8 cellular contexts compared by ENCODE assay signal in genomic region chr17:42617956-42618431, GRCh38. TPM values are rescaled to one million over a fixed set of nuclear protein-coding genes. Genes with fewer than 3 reads are reported as not detected.
DNase-seq lines count a peak whose midpoint lies in the region; ATAC-seq, FAIRE-seq and TF ChIP-seq lines count a peak whose summit lies in the region.

No MANE protein-coding gene starts in this region.

- H3K79me1 ChIP-seq in H1 (ENCODE audit: low read depth, low read length): no peaks in the 10 kb centered on the region

- no peak overlapping the region for H4K91ac ChIP-seq in H1 (replicated peaks; ENCODE audit: insufficient read length, low read length)

- H3K27ac ChIP-seq in A549 (no peak overlapping the region), H1 (ENCODE audit: low read depth, low read length) (no peak overlapping the region)

- no peak overlapping the region for H3K4ac ChIP-seq in H1 (replicated peaks; ENCODE audit: insufficient read length, low read depth, low read length)

- H3K79me2 ChIP-seq in H1 (ENCODE audit: control insufficient read depth in 1 of 2, insufficient read depth in 2 of 2, low read length in 2 of 2): no peaks in the 10 kb centered on the region

- TF ChIP-seq EP300 in A549 (IDR thresholded peaks at IDR 0.05) (no peak), H1 (IDR thresholded peaks at IDR 0.05; ENCODE audit: borderline replicate concordance in 1 of 2, low read depth in 2 of 2, low read length in 2 of 2) (no peak)

- TF ChIP-seq CTCF in A549 (IDR thresholded peaks at IDR 0.05) (no peak), H1 (IDR thresholded peaks at IDR 0.05; ENCODE audit: control extremely low read depth in 1 of 3, insufficient read depth in 1 of 3, low read depth in 1 of 3, low read length in 3 of 3) (no peak)

- H4K5ac ChIP-seq in H1 (ENCODE audit: insufficient read length, low read depth, low read length): no peak overlapping the region

- H2BK5ac ChIP-seq in H1 (ENCODE audit: low read depth, low read length): no peak overlapping the region; the same call in 1 of the 2 replicates

- H2BK20ac ChIP-seq in H1 (ENCODE audit: low read length): 0 out of 2 replicates have a peak overlapping the region, but pooled peaks have one; percentile 48

- H3K4me2 ChIP-seq in A549: no peak overlapping the region
- peak overlapping the region in 1 of 2 experiments; percentile 26; a peak in 1 of 4 replicates for H3K4me2 ChIP-seq in H1 (ENCODE audit: insufficient read depth in 1 of 2, low read depth in 2 of 2, low read length in 2 of 2)

- no peak for FAIRE-seq in A549 (lab: Jason Lieb, UNC)
- no peak for FAIRE-seq in H1 (lab: Jason Lieb, UNC)
- FAIRE-seq in frontal cortex (lab: Jason Lieb, UNC): no peak
- no peak for FAIRE-seq in RCC 7860 (lab: Jason Lieb, UNC)

- TF ChIP-seq RAD21 in A549 (conservative IDR thresholded peaks at IDR 0.05 in 1 of 2, IDR thresholded peaks at IDR 0.05 in 1 of 2): no peak
- no peak for TF ChIP-seq RAD21 in H1 (IDR thresholded peaks at IDR 0.05 in 1 of 2, conservative IDR thresholded peaks at IDR 0.05 in 1 of 2; ENCODE audit: low read depth in 2 of 2, low read length in 2 of 2)

- H2BK15ac ChIP-seq in H1 (ENCODE audit: low read length): 0 out of 2 replicates have a peak overlapping the region, but pooled peaks have one; percentile 1

- H2AFZ ChIP-seq in H1 (ENCODE audit: low read length): no peak overlapping the region

- WGBS in A549 (ENCODE audit: missing lambda C conversion rate): 57% methylated on average over 4 of the region's 4 CpGs
- WGBS in H1 (ENCODE audit: extremely low coverage in 1 of 2, insufficient coverage in 1 of 2, insufficient read length in 1 of 2, insufficient replicate concordance in 2 of 2, low coverage in 1 of 2, low lambda C conversion rate in 2 of 2, missing lambda C conversion rate in 1 of 2), 2 experiments: 82% methylated on average over 4 of the region's 4 CpGs; no CpG with 5 or more reads in 1 of the 2 experiments

- no peak overlapping the region for H3K23ac ChIP-seq in H1 (ENCODE audit: insufficient read length)

- peaks cover 13% of the 10 kb centered on the region for H3K4me1 ChIP-seq in A549
- H3K4me1 ChIP-seq in H1 (replicated peaks in 1 of 4; ENCODE audit: control insufficient read depth in 3 of 4, insufficient read depth in 4 of 4, low read length in 3 of 4): peaks cover 0 to 4% (median 4%) of the 10 kb centered on the region in 4 experiments; a peak in 3 of 7 replicates

- no peak overlapping the region for H3K56ac ChIP-seq in H1 (replicated peaks; ENCODE audit: insufficient read length, low read depth, low read length)

- ATAC-seq in A549: peak; percentile 19 to 28; a peak in 5 of 6 replicates
- ATAC-seq in GM18909 (IDR thresholded peaks at IDR 0.05; ENCODE audit: poor library complexity, unreplicated experiment): peak; percentile 27
- ATAC-seq in HG03439 (IDR thresholded peaks at IDR 0.05; ENCODE audit: unreplicated experiment): peak; percentile 9

- peaks cover 0 to 2% of the 10 kb centered on the region in 2 experiments for H4K20me1 ChIP-seq in H1 (replicated peaks in 1 of 2; ENCODE audit: control insufficient read depth in 1 of 2, insufficient read depth in 2 of 2, low read length in 2 of 2)

- H3K18ac ChIP-seq in H1 (ENCODE audit: extremely low read depth, low read length): no peak overlapping the region

- H2AK5ac ChIP-seq in H1 (ENCODE audit: low read depth, low read length): no peak overlapping the region

- POLR2A ChIA-PET in A549 (lab: Yijun Ruan, JAX): interaction anchor here (0.8 to 1.5 kb wide), 7 partner anchors 9 to 206 kb away, joined by 3 to 21 read pairs (median 4); partner anchors contain the start of genes BECN1, RETREG3, TUBG1 and TUBG2
- POLR2A ChIA-PET in H1 (lab: Charles Lee; ENCODE audit: partially characterized antibody): interaction anchor here (0.6 to 1.9 kb wide), 14 partner anchors 8 to 514 kb away, joined by 3 to 12 read pairs (median 4); partner anchors contain the start of genes PSMC3IP, RETREG3, TUBG1 and TUBG2

- no peak overlapping the region for H3K14ac ChIP-seq in H1 (ENCODE audit: insufficient read length)

- CTCF ChIA-PET in A549 (lab: Yijun Ruan, JAX): interaction anchor here (0.6 to 7.7 kb wide), 29 partner anchors 9 to 396 kb away, joined by 3 to 75 read pairs (median 6); partner anchors contain the start of genes CCR10, PLEKHH3, PSMC3IP and RAMP2
- CTCF ChIA-PET in H1 (lab: Charles Lee; ENCODE audit: partially characterized antibody): interaction anchor here (0.9 to 3.8 kb wide), 15 partner anchors 9 to 73 kb away, joined by 3 to 37 read pairs (median 5); partner anchors contain the start of genes RETREG3 and TUBG1

- H3K9ac ChIP-seq in H1 (replicated peaks in 1 of 4; ENCODE audit: extremely low read depth in 1 of 4, low read depth in 3 of 4, low read length in 3 of 4): no peak overlapping the region

- no peaks in the 10 kb centered on the region for H3K23me2 ChIP-seq in H1 (ENCODE audit: low read depth, low read length)

- peaks cover 17 to 29% (median 25%) of the 10 kb centered on the region in 4 experiments; a peak in 7 of 8 replicates for H3K36me3 ChIP-seq in H1 (ENCODE audit: control insufficient read depth in 2 of 4, insufficient read depth in 4 of 4, low read length in 3 of 4)

- 0 out of 2 replicates have a peak overlapping the region, but pooled peaks have one; percentile 50 for H2BK12ac ChIP-seq in H1 (ENCODE audit: low read depth, low read length)

- H3K4me3 ChIP-seq in A549 (no peak overlapping the region), H1 (ENCODE audit: extremely low read depth in 1 of 4, insufficient read depth in 2 of 4, low read depth in 3 of 4, low read length in 4 of 4) (no peak overlapping the region)

- H4K8ac ChIP-seq in H1 (ENCODE audit: extremely low read depth, insufficient read depth, low read length): no peak overlapping the region

- no peak overlapping the region for H2BK120ac ChIP-seq in H1 (replicated peaks; ENCODE audit: low read depth, low read length)

- H3K9me3 ChIP-seq in A549 (no peaks in the 10 kb centered on the region), H1 (ENCODE audit: insufficient read depth in 2 of 2, low read depth in 1 of 2, low read length in 1 of 2) (no peaks in the 10 kb centered on the region)

- TF ChIP-seq POLR2A in A549 (IDR thresholded peaks at IDR 0.05; ENCODE audit: low read length): no peak
- TF ChIP-seq POLR2A in H1 (IDR thresholded peaks at IDR 0.05; ENCODE audit: control extremely low read depth in 1 of 2, low read depth in 2 of 2, low read length in 2 of 2): no peak

- H3K27me3 ChIP-seq in H1 (replicated peaks in 1 of 4; ENCODE audit: control insufficient read depth in 3 of 4, extremely low read depth in 1 of 4, insufficient read depth in 3 of 4, low read length in 3 of 4): no peaks in the 10 kb centered on the region

- DNase-seq in A549 (ENCODE audit: low read depth in 1 of 2, low spot score in 1 of 2) (no peak), H1 (ENCODE audit: low read depth in 1 of 2, low spot score in 2 of 2) (peak in 1 of 2 experiments; percentile 49), D341Med (ENCODE audit: low spot score) (no peak), frontal cortex (ENCODE audit: low spot score in 2 of 2) (no peak), RCC 7860 (ENCODE audit: low spot score) (no peak)
- DNase-seq in effector CD8-positive, alpha-beta T cell (lab: John Stamatoyannopoulos, UW): no peak

RNA-seq across cellular contexts. Expression of gene TUBG1, which starts 8.5 kb away (rescaled TPM):
- polyA plus RNA-seq in A549 (2011; rRNA removed): 73.3 and 79.3 TPM in 2 replicates
- polyA plus RNA-seq in A549 (2012; cell fraction: cytosol; rRNA removed): 341 and 366 TPM in 2 replicates
- polyA plus RNA-seq in A549 (2012; cell fraction: nucleus; rRNA removed): 285 and 439 TPM in 2 replicates
- 151 to 161 TPM (median 156 TPM) in 3 replicates for polyA plus RNA-seq in A549 (2017; fragmentation: RNase III; extraction: RNeasy Plus Mini Kit Qiagen cat#74134 plus additional on column Dnase treatment)
- polyA minus RNA-seq in A549 (2011; rRNA and poly(A)+ RNA removed): 126 and 154 TPM in 2 replicates
- 107 and 109 TPM in 2 replicates for total RNA-seq in H1 (2021; fragmentation: NEBNext Ultra II Directional; extraction: Animal tissue kit (Norgen Biotek cat#: 25700))
- 208 and 276 TPM in 2 replicates for polyA plus RNA-seq in H1 (2011; rRNA removed)
- 163 TPM for polyA plus RNA-seq in H1 (2011; cell fraction: cytosol; rRNA removed)
- polyA plus RNA-seq in H1 (2011; cell fraction: nucleus; rRNA removed): 216 TPM
- polyA plus RNA-seq in H1 (2012, experiment 1 of 2): 169 to 180 TPM (median 176 TPM) in 4 replicates
- polyA plus RNA-seq in H1 (2012, experiment 2 of 2): 145 TPM
- polyA plus RNA-seq in H1 (2013, experiment 1 of 2): 91.7 TPM
- 89.5 TPM for polyA plus RNA-seq in H1 (2013, experiment 2 of 2)
- polyA minus RNA-seq in H1 (2011; rRNA and poly(A)+ RNA removed): 91.4 and 136 TPM in 2 replicates
- 65.7 TPM for polyA minus RNA-seq in H1 (2011; cell fraction: cytosol; rRNA and poly(A)+ RNA removed)
- 54.6 TPM for polyA minus RNA-seq in H1 (2011; cell fraction: nucleus; rRNA and poly(A)+ RNA removed)
- 11.4 TPM for total RNA-seq in frontal cortex

RNA-seq across cellular contexts. Expression of gene RETREG3, which starts 8.8 kb away (rescaled TPM):
- 28.3 and 45.9 TPM in 2 replicates for polyA plus RNA-seq in A549 (2011; rRNA removed)
- polyA plus RNA-seq in A549 (2012; cell fraction: cytosol; rRNA removed): 30.7 and 35.7 TPM in 2 replicates
- 28.6 and 30.0 TPM in 2 replicates for polyA plus RNA-seq in A549 (2012; cell fraction: nucleus; rRNA removed)
- polyA plus RNA-seq in A549 (2017; fragmentation: RNase III; extraction: RNeasy Plus Mini Kit Qiagen cat#74134 plus additional on column Dnase treatment): 19.4 to 24.2 TPM (median 22.6 TPM) in 3 replicates
- 128 and 148 TPM in 2 replicates for polyA minus RNA-seq in A549 (2011; rRNA and poly(A)+ RNA removed)
- 39.6 and 42.6 TPM in 2 replicates for total RNA-seq in H1 (2021; fragmentation: NEBNext Ultra II Directional; extraction: Animal tissue kit (Norgen Biotek cat#: 25700))
- polyA plus RNA-seq in H1 (2011; rRNA removed): 23.7 and 27.0 TPM in 2 replicates
- polyA plus RNA-seq in H1 (2011; cell fraction: cytosol; rRNA removed): 23.9 TPM
- 26.4 TPM for polyA plus RNA-seq in H1 (2011; cell fraction: nucleus; rRNA removed)
- 17.8 to 21.7 TPM (median 21.0 TPM) in 4 replicates for polyA plus RNA-seq in H1 (2012, experiment 1 of 2)
- 16.0 TPM for polyA plus RNA-seq in H1 (2012, experiment 2 of 2)
- polyA plus RNA-seq in H1 (2013, experiment 1 of 2): 29.8 TPM
- 39.7 TPM for polyA plus RNA-seq in H1 (2013, experiment 2 of 2)
- polyA minus RNA-seq in H1 (2011; rRNA and poly(A)+ RNA removed): 119 and 127 TPM in 2 replicates
- polyA minus RNA-seq in H1 (2011; cell fraction: cytosol; rRNA and poly(A)+ RNA removed): 30.1 TPM
- 19.8 TPM for polyA minus RNA-seq in H1 (2011; cell fraction: nucleus; rRNA and poly(A)+ RNA removed)
- 59.5 TPM for total RNA-seq in frontal cortex

RNA-seq across cellular contexts. Expression of gene PSMC3IP, which starts 40.5 kb away (rescaled TPM):
- 17.8 and 26.1 TPM in 2 replicates for polyA plus RNA-seq in A549 (2011; rRNA removed)
- polyA plus RNA-seq in A549 (2012; cell fraction: cytosol; rRNA removed): 26.0 and 33.5 TPM in 2 replicates
- 25.9 and 35.2 TPM in 2 replicates for polyA plus RNA-seq in A549 (2012; cell fraction: nucleus; rRNA removed)
- polyA plus RNA-seq in A549 (2017; fragmentation: RNase III; extraction: RNeasy Plus Mini Kit Qiagen cat#74134 plus additional on column Dnase treatment): 37.3 to 40.7 TPM (median 37.9 TPM) in 3 replicates
- 8.3 and 9.2 TPM in 2 replicates for polyA minus RNA-seq in A549 (2011; rRNA and poly(A)+ RNA removed)
- total RNA-seq in H1 (2021; fragmentation: NEBNext Ultra II Directional; extraction: Animal tissue kit (Norgen Biotek cat#: 25700)): 21.9 and 22.7 TPM in 2 replicates
- 9.5 and 11.5 TPM in 2 replicates for polyA plus RNA-seq in H1 (2011; rRNA removed)
- polyA plus RNA-seq in H1 (2011; cell fraction: cytosol; rRNA removed): 18.9 TPM
- 16.3 TPM for polyA plus RNA-seq in H1 (2011; cell fraction: nucleus; rRNA removed)
- polyA plus RNA-seq in H1 (2012, experiment 1 of 2): 26.9 to 30.2 TPM (median 28.3 TPM) in 4 replicates
- polyA plus RNA-seq in H1 (2012, experiment 2 of 2): 7.3 TPM
- polyA plus RNA-seq in H1 (2013, experiment 1 of 2): 24.6 TPM
- 22.9 TPM for polyA plus RNA-seq in H1 (2013, experiment 2 of 2)
- polyA minus RNA-seq in H1 (2011; rRNA and poly(A)+ RNA removed): 7.3 and 10.0 TPM in 2 replicates
- polyA minus RNA-seq in H1 (2011; cell fraction: cytosol; rRNA and poly(A)+ RNA removed): 7.6 TPM
- polyA minus RNA-seq in H1 (2011; cell fraction: nucleus; rRNA and poly(A)+ RNA removed): 17.1 TPM
- 4.5 TPM for total RNA-seq in frontal cortex

RNA-seq across cellular contexts. Expression of gene TUBG2, which starts 41.1 kb away (rescaled TPM):
- 14.9 and 18.6 TPM in 2 replicates for polyA plus RNA-seq in A549 (2011; rRNA removed)
- polyA plus RNA-seq in A549 (2012; cell fraction: cytosol; rRNA removed): 28.3 and 31.4 TPM in 2 replicates
- polyA plus RNA-seq in A549 (2012; cell fraction: nucleus; rRNA removed): 136 and 148 TPM in 2 replicates
- 27.1 to 36.1 TPM (median 30.6 TPM) in 3 replicates for polyA plus RNA-seq in A549 (2017; fragmentation: RNase III; extraction: RNeasy Plus Mini Kit Qiagen cat#74134 plus additional on column Dnase treatment)
- polyA minus RNA-seq in A549 (2011; rRNA and poly(A)+ RNA removed): 8.6 and 13.8 TPM in 2 replicates
- total RNA-seq in H1 (2021; fragmentation: NEBNext Ultra II Directional; extraction: Animal tissue kit (Norgen Biotek cat#: 25700)): 13.0 and 14.8 TPM in 2 replicates
- 16.6 and 31.2 TPM in 2 replicates for polyA plus RNA-seq in H1 (2011; rRNA removed)
- polyA plus RNA-seq in H1 (2011; cell fraction: cytosol; rRNA removed): 25.8 TPM
- 66.4 TPM for polyA plus RNA-seq in H1 (2011; cell fraction: nucleus; rRNA removed)
- 16.3 to 23.9 TPM (median 20.6 TPM) in 4 replicates for polyA plus RNA-seq in H1 (2012, experiment 1 of 2)
- polyA plus RNA-seq in H1 (2012, experiment 2 of 2): 8.5 TPM
- polyA plus RNA-seq in H1 (2013, experiment 1 of 2): 13.5 TPM
- 12.2 TPM for polyA plus RNA-seq in H1 (2013, experiment 2 of 2)
- 7.4 and 10.9 TPM in 2 replicates for polyA minus RNA-seq in H1 (2011; rRNA and poly(A)+ RNA removed)
- 8.1 TPM for polyA minus RNA-seq in H1 (2011; cell fraction: cytosol; rRNA and poly(A)+ RNA removed)
- polyA minus RNA-seq in H1 (2011; cell fraction: nucleus; rRNA and poly(A)+ RNA removed): 18.2 TPM
- total RNA-seq in frontal cortex: 8.2 TPM

RNA-seq across cellular contexts. Expression of gene MLX, which starts 51.1 kb away (rescaled TPM):
- polyA plus RNA-seq in A549 (2011; rRNA removed) (48.0 and 48.6 TPM in 2 replicates), A549 (2017; fragmentation: RNase III; extraction: RNeasy Plus Mini Kit Qiagen cat#74134 plus additional on column Dnase treatment) (46.3 to 48.1 TPM (median 47.0 TPM) in 3 replicates), H1 (2011; rRNA removed) (25.4 and 27.0 TPM in 2 replicates)
- polyA plus RNA-seq in A549 (2012; cell fraction: cytosol; rRNA removed): 34.8 and 40.4 TPM in 2 replicates
- polyA plus RNA-seq in A549 (2012; cell fraction: nucleus; rRNA removed): 39.8 and 41.7 TPM in 2 replicates
- 49.3 and 59.8 TPM in 2 replicates for polyA minus RNA-seq in A549 (2011; rRNA and poly(A)+ RNA removed)
- total RNA-seq in H1 (2021; fragmentation: NEBNext Ultra II Directional; extraction: Animal tissue kit (Norgen Biotek cat#: 25700)): 27.5 and 34.2 TPM in 2 replicates
- polyA plus RNA-seq in H1 (2011; cell fraction: cytosol; rRNA removed): 30.8 TPM
- polyA plus RNA-seq in H1 (2011; cell fraction: nucleus; rRNA removed): 56.8 TPM
- polyA plus RNA-seq in H1 (2012, experiment 1 of 2): 28.6 to 35.7 TPM (median 31.2 TPM) in 4 replicates
- polyA plus RNA-seq in H1 (2012, experiment 2 of 2): 36.6 TPM
- 34.8 TPM for polyA plus RNA-seq in H1 (2013, experiment 1 of 2)
- 33.0 TPM for polyA plus RNA-seq in H1 (2013, experiment 2 of 2)
- 44.0 and 45.4 TPM in 2 replicates for polyA minus RNA-seq in H1 (2011; rRNA and poly(A)+ RNA removed)
- 17.0 TPM for polyA minus RNA-seq in H1 (2011; cell fraction: cytosol; rRNA and poly(A)+ RNA removed)
- 35.2 TPM for polyA minus RNA-seq in H1 (2011; cell fraction: nucleus; rRNA and poly(A)+ RNA removed)
- 22.8 TPM for total RNA-seq in frontal cortex
